In genomic region chr1:230978491-230979388, GRCh38 we compare ENCODE assay signal across 1 cellular context.
A peak's percentile ranks its signal among the peaks of the same experiment; 100 is the strongest.
TF ChIP-seq lines count a peak whose summit lies in the region.

ARV1 (plus strand) TSS chr1:230979094; CDS start chr1:230979106, 12 bp downstream.
TTC13 (minus strand) TSS chr1:230978861; CDS start chr1:230978830, 31 bp downstream.

TF ChIP-seq in HepG2, 621 proteins besides CTCF, POLR2A, EP300 and RAD21 (continued from another document and continues in another):
- TF ChIP-seq ZFP90 (CRISPR knock-in tag; IDR thresholded peaks at IDR 0.05; ENCODE audit: borderline replicate concordance) (peak; percentile 40; the same call in 1 of the 2 replicates), NFKB2 (CRISPR knock-in tag; IDR thresholded peaks at IDR 0.05; ENCODE audit: borderline replicate concordance) (peak; percentile 85; the same call in 1 of the 2 replicates), ZBTB44 (CRISPR knock-in tag; IDR thresholded peaks at IDR 0.05) (no peak), CC2D1A (CRISPR knock-in tag; IDR thresholded peaks at IDR 0.05) (no peak), MATR3 (CRISPR knock-in tag; IDR thresholded peaks at IDR 0.05) (no peak), EEA1 (CRISPR knock-in tag; IDR thresholded peaks at IDR 0.05; ENCODE audit: borderline replicate concordance) (0 out of 2 replicates have a peak, but pooled peaks have one; percentile 55), CREM (IDR thresholded peaks at IDR 0.05) (peak; percentile 98), CREM (CRISPR knock-in tag; IDR thresholded peaks at IDR 0.05) (no peak), KAT2B (IDR thresholded peaks at IDR 0.05; ENCODE audit: borderline replicate concordance, low read depth, low read length) (no peak), ZNF839 (CRISPR knock-in tag; IDR thresholded peaks at IDR 0.05; ENCODE audit: borderline replicate concordance) (no peak), ERF (CRISPR knock-in tag; IDR thresholded peaks at IDR 0.05) (peak; percentile 94), ZNF274 (CRISPR knock-in tag; IDR thresholded peaks at IDR 0.05) (peak; percentile 81), XBP1 (CRISPR knock-in tag; IDR thresholded peaks at IDR 0.05) (no peak), SP4 (CRISPR knock-in tag; IDR thresholded peaks at IDR 0.05) (peak; percentile 97), ZNF740 (CRISPR knock-in tag; IDR thresholded peaks at IDR 0.05) (no peak), ZNF24 (IDR thresholded peaks at IDR 0.05) (no peak), ZNF614 (CRISPR knock-in tag; IDR thresholded peaks at IDR 0.05; ENCODE audit: borderline replicate concordance) (no peak), SIN3B (IDR thresholded peaks at IDR 0.05; ENCODE audit: low read length) (peak; percentile 22; the same call in 1 of the 2 replicates), ASH2L (IDR thresholded peaks at IDR 0.05; ENCODE audit: insufficient read length, low read depth, low read length) (peak; percentile 82), RXRA (CRISPR knock-in tag; IDR thresholded peaks at IDR 0.05) (peak; percentile 67; the same call in 1 of the 2 replicates), ZNF639 (CRISPR knock-in tag; conservative IDR thresholded peaks at IDR 0.05) (0 out of 2 replicates have a peak, but pooled peaks have one; percentile 32), GLMP (CRISPR knock-in tag; IDR thresholded peaks at IDR 0.05; ENCODE audit: borderline replicate concordance) (no peak), ZFP91 (CRISPR knock-in tag; IDR thresholded peaks at IDR 0.05; ENCODE audit: borderline replicate concordance) (peak; percentile 61), U2AF1 (optimal IDR thresholded peaks at IDR 0.05; ENCODE audit: low read depth, low read length) (peak; percentile 35), TBX3 (IDR thresholded peaks at IDR 0.05; ENCODE audit: borderline replicate concordance) (no peak), ZNF501 (CRISPR knock-in tag; IDR thresholded peaks at IDR 0.05) (peak; percentile 76), ZMYM3 (CRISPR knock-in tag; IDR thresholded peaks at IDR 0.05) (0 out of 2 replicates have a peak, but pooled peaks have one; percentile 22), PTBP1 (IDR thresholded peaks at IDR 0.05; ENCODE audit: low read depth, low read length, poor library complexity, severe bottlenecking) (no peak), ZSCAN9 (CRISPR knock-in tag; IDR thresholded peaks at IDR 0.05; ENCODE audit: borderline replicate concordance) (peak; percentile 75; the same call in 1 of the 2 replicates), HNRNPK (IDR thresholded peaks at IDR 0.05; ENCODE audit: low read depth, low read length, poor library complexity, severe bottlenecking) (no peak), ZSCAN5A (CRISPR knock-in tag; IDR thresholded peaks at IDR 0.05; ENCODE audit: borderline replicate concordance) (peak; percentile 53; the same call in 1 of the 2 replicates), ZBTB39 (CRISPR knock-in tag; IDR thresholded peaks at IDR 0.05) (no peak), ZNF646 (CRISPR knock-in tag; IDR thresholded peaks at IDR 0.05) (no peak), ZNF44 (CRISPR knock-in tag; IDR thresholded peaks at IDR 0.05) (no peak; the same call in 1 of the 2 replicates), FLYWCH1 (CRISPR knock-in tag; IDR thresholded peaks at IDR 0.05) (no peak), ZBTB2 (CRISPR knock-in tag; IDR thresholded peaks at IDR 0.05; ENCODE audit: low read depth) (no peak), CBX1 (IDR thresholded peaks at IDR 0.05; ENCODE audit: low read depth) (no peak), PHF21A (CRISPR knock-in tag; IDR thresholded peaks at IDR 0.05) (peak; percentile 84), CEBPB (IDR thresholded peaks at IDR 0.05; ENCODE audit: borderline replicate concordance, low read depth, low read length) (no peak), ZNF562 (CRISPR knock-in tag; IDR thresholded peaks at IDR 0.05; ENCODE audit: borderline replicate concordance) (no peak), EZH2 (conservative IDR thresholded peaks at IDR 0.05; ENCODE audit: low read depth, low read length) (no peak), ZNF850 (CRISPR knock-in tag; conservative IDR thresholded peaks at IDR 0.05) (no peak), HOXA7 (CRISPR knock-in tag; IDR thresholded peaks at IDR 0.05) (no peak), GMEB2 (CRISPR knock-in tag; IDR thresholded peaks at IDR 0.05; ENCODE audit: low read depth) (peak; percentile 95), ZNF777 (CRISPR knock-in tag; IDR thresholded peaks at IDR 0.05) (no peak; the same call in 1 of the 2 replicates)
